16 cellular contexts compared by ENCODE assay signal in the genomic region with DNA sequence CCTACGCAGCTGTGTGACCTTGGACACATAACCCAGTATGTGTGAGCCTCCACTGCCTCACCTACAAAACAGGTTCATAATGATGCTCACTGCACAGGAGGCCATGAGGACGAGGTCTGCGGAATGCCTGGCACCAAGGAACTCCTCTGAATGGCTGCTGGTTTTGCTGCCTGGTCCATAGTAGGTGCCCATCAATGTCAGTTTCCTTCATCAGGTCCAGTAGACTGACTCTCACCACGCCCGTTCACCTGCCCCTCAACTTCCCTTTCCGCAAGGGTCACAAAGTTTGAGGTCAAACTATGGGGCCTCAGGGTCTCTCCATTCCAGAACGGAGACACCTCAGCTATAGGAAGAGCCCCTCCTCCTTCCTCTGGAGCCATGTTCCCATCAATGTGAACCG. TPM values are rescaled to one million over a fixed set of nuclear protein-coding genes. Genes with fewer than 3 reads are reported as not detected.
DNase-seq lines count a peak whose midpoint lies in the region; ATAC-seq and TF ChIP-seq lines count a peak whose summit lies in the region.
"Had no signal": no experiment of that assay in that cellular context is flagged by ENCODE, and none has a peak within 500 bp of the region (broad histone marks: within the 10 kb centered on the region; RNA-seq: fewer than 3 reads in every experiment).

No MANE protein-coding gene starts in this region.

- no peak for TF ChIP-seq POLR2A in body of pancreas (IDR thresholded peaks at IDR 0.05)

- no peaks in the 10 kb centered on the region for H3K27me3 Mint-ChIP-seq in T-helper 2 cell treated with Interferon-gamma antibody and Interleukin-4, amounts not matched to agents 5 μg/mL and 100 μg/mL, for 36 hours (ENCODE audit: low read depth)
- no peaks in the 10 kb centered on the region for H3K27me3 Mint-ChIP-seq in activated naive CD8-positive, alpha-beta T cell treated with anti-CD3 and anti-CD28 coated beads for 36 hours

- H3K36me3 Mint-ChIP-seq in T-helper 2 cell treated with Interferon-gamma antibody and Interleukin-4, amounts not matched to agents 5 μg/mL and 100 μg/mL, for 36 hours (ENCODE audit: low read depth) = peaks cover 13% of the 10 kb centered on the region
- no peaks in the 10 kb centered on the region for H3K36me3 Mint-ChIP-seq in activated naive CD8-positive, alpha-beta T cell treated with anti-CD3 and anti-CD28 coated beads for 36 hours

- TF ChIP-seq CTCF in lung (IDR thresholded peaks at IDR 0.05; ENCODE audit: control extremely low read depth, extremely low read depth) (no peak), thoracic aorta (IDR thresholded peaks at IDR 0.05) (no peak), body of pancreas (IDR thresholded peaks at IDR 0.05) (no peak)

- no peak overlapping the region for H3K4me3 Mint-ChIP-seq in T-helper 2 cell treated with Interferon-gamma antibody and Interleukin-4, amounts not matched to agents 5 μg/mL and 100 μg/mL, for 36 hours
- H3K4me3 Mint-ChIP-seq in activated naive CD8-positive, alpha-beta T cell treated with anti-CD3 and anti-CD28 coated beads for 36 hours = no peak overlapping the region

- H3K36me3 ChIP-seq in lung (ENCODE audit: control insufficient read depth in 2 of 2, insufficient read depth in 2 of 2, low read length in 2 of 2) = peaks cover 0 to 5% of the 10 kb centered on the region in 2 donors
- no peaks in the 10 kb centered on the region for H3K36me3 ChIP-seq in thoracic aorta
- no peaks in the 10 kb centered on the region for H3K36me3 ChIP-seq in body of pancreas (replicated peaks in 1 of 2; ENCODE audit: insufficient read depth in 1 of 2, low read depth in 2 of 2)
- H3K36me3 ChIP-seq: adrenal gland had no signal

- WGBS in lung, 2 donors = 75 to 82% methylated on average over 8 of the region's 8 CpGs
- 67 to 93% methylated on average over 5 to 8 of the region's 8 CpGs for WGBS in body of pancreas, 2 donors

- peaks cover 19% of the 10 kb centered on the region in 2 donors for H3K4me1 ChIP-seq in lung (ENCODE audit: control insufficient read depth in 2 of 2, insufficient read depth in 2 of 2, low read length in 2 of 2)
- H3K4me1 ChIP-seq in thoracic aorta (ENCODE audit: control insufficient read depth in 1 of 2, low read depth in 2 of 2) = peaks cover 34 to 62% of the 10 kb centered on the region in 2 donors
- H3K4me1 ChIP-seq in body of pancreas = peaks cover 27% of the 10 kb centered on the region

- no peak for DNase-seq in T-helper 2 cell treated with Interferon-gamma antibody and Interleukin-4, amounts not matched to agents 5 μg/mL and 100 μg/mL, for 36 hours (ENCODE audit: low spot score)
- DNase-seq in T-helper 2 cell (no peak), lung (ENCODE audit: low spot score) (no peak), thoracic aorta (ENCODE audit: low spot score) (no peak), NCI-H187 treated with DMSO at 0.1 percent for 48 hours (lab: John Stamatoyannopoulos, UW) (no peak), body of pancreas (no peak)
- DNase-seq in activated naive CD8-positive, alpha-beta T cell treated with anti-CD3 and anti-CD28 coated beads for 36 hours = no peak
- DNase-seq: activated T-cell treated with anti-CD3 and anti-CD28 coated beads for 4 hours, NCI-H2227 treated with DMSO at 0.1 percent for 48 hours had no signal

- H3K27ac ChIP-seq in lung (ENCODE audit: low read depth in 1 of 2, low read length in 1 of 2) (peak overlapping the region; percentile 34 to 87), thoracic aorta (peak overlapping the region; percentile 87 to 92), body of pancreas (no peak overlapping the region)
- H3K27ac ChIP-seq: 22Rv1 had no signal

- ATAC-seq in lung (ENCODE audit: insufficient read depth, low FRiP score) (no peak), thoracic aorta (ENCODE audit: insufficient number of reproducible peaks, low FRiP score, low read depth) (no peak), GM18909 (IDR thresholded peaks at IDR 0.05; ENCODE audit: poor library complexity, unreplicated experiment) (no peak), body of pancreas (no peak)
- ATAC-seq: HepG2 had no signal

- peak overlapping the region; percentile 63 for H3K27ac Mint-ChIP-seq in T-helper 2 cell treated with Interferon-gamma antibody and Interleukin-4, amounts not matched to agents 5 μg/mL and 100 μg/mL, for 36 hours
- peak overlapping the region; percentile 51 for H3K27ac Mint-ChIP-seq in activated naive CD8-positive, alpha-beta T cell treated with anti-CD3 and anti-CD28 coated beads for 36 hours
- H3K27ac Mint-ChIP-seq: progenitor cell of endocrine pancreas had no signal

- no peaks in the 10 kb centered on the region for H3K9me3 Mint-ChIP-seq in T-helper 2 cell treated with Interferon-gamma antibody and Interleukin-4, amounts not matched to agents 5 μg/mL and 100 μg/mL, for 36 hours
- no peaks in the 10 kb centered on the region for H3K9me3 Mint-ChIP-seq in activated naive CD8-positive, alpha-beta T cell treated with anti-CD3 and anti-CD28 coated beads for 36 hours

- no peaks in the 10 kb centered on the region for H3K27me3 ChIP-seq in lung (ENCODE audit: control insufficient read depth, insufficient read depth)
- no peaks in the 10 kb centered on the region for H3K27me3 ChIP-seq in thoracic aorta (replicated peaks; ENCODE audit: insufficient read depth)
- no peaks in the 10 kb centered on the region for H3K27me3 ChIP-seq in body of pancreas
- H3K27me3 ChIP-seq: adrenal gland had no signal

- intact Hi-C loops in body of pancreas (cut with DNase I) = no loop called here

- no peaks in the 10 kb centered on the region for H3K9me3 ChIP-seq in lung (ENCODE audit: control insufficient read depth in 2 of 2, insufficient read depth in 1 of 2, low read length in 1 of 2)
- no peaks in the 10 kb centered on the region for H3K9me3 ChIP-seq in thoracic aorta
- no peaks in the 10 kb centered on the region for H3K9me3 ChIP-seq in body of pancreas
- H3K9me3 ChIP-seq: adrenal gland had no signal

- peaks cover 46% of the 10 kb centered on the region for H3K4me1 Mint-ChIP-seq in T-helper 2 cell treated with Interferon-gamma antibody and Interleukin-4, amounts not matched to agents 5 μg/mL and 100 μg/mL, for 36 hours (ENCODE audit: low read depth)
- peaks cover 53% of the 10 kb centered on the region for H3K4me1 Mint-ChIP-seq in activated naive CD8-positive, alpha-beta T cell treated with anti-CD3 and anti-CD28 coated beads for 36 hours

- no peak overlapping the region for H3K4me3 ChIP-seq in lung
- H3K4me3 ChIP-seq in thoracic aorta = peak overlapping the region; percentile 29
- no peak overlapping the region for H3K4me3 ChIP-seq in body of pancreas
- H3K4me3 ChIP-seq: adrenal gland had no signal

RNA-seq across cellular contexts. Expression of a gene that starts 8.8 kb away (rescaled TPM):
- not detected for total RNA-seq in activated naive CD8-positive, alpha-beta T cell treated with anti-CD3 and anti-CD28 coated beads for 36 hours
- total RNA-seq in lung = 1 to 10 TPM; 1.9 to 4.3 TPM
- 1 to 10 TPM; 2.9 to 4.1 TPM for polyA plus RNA-seq in lung
- total RNA-seq in thoracic aorta = 10 to 100 TPM in 1 of 2 donors, 1 to 10 TPM in 1; 3.1 to 22.9 TPM
- total RNA-seq in body of pancreas = 1 to 10 TPM; 1.3 to 2.6 TPM
- total RNA-seq: H4, HepG2, SK-MEL-5 had no signal

RNA-seq across cellular contexts. Expression of a gene that starts 10.8 kb away (rescaled TPM):
- total RNA-seq in activated naive CD8-positive, alpha-beta T cell treated with anti-CD3 and anti-CD28 coated beads for 36 hours = 1 to 10 TPM; 7.8 to 8.9 TPM
- total RNA-seq in lung (10 to 100 TPM; 17.0 to 39.7 TPM), thoracic aorta (10 to 100 TPM; 19.9 to 27.2 TPM), body of pancreas (10 to 100 TPM; 13.8 to 33.2 TPM)
- 10 to 100 TPM; 15.9 to 35.8 TPM for polyA plus RNA-seq in lung

RNA-seq across cellular contexts. Expression of a gene that starts 11.9 kb away (rescaled TPM):
- under 1 TPM; 0.78 to 0.89 TPM for total RNA-seq in activated naive CD8-positive, alpha-beta T cell treated with anti-CD3 and anti-CD28 coated beads for 36 hours
- 1 to 10 TPM in 1 of 2 donors, under 1 TPM in 1; 0.82 to 1.3 TPM for total RNA-seq in lung
- polyA plus RNA-seq in lung = 1 to 10 TPM; 1.2 to 1.4 TPM
- 10 to 100 TPM in 1 of 2 donors, 1 to 10 TPM in 1; 6.4 to 16.9 TPM for total RNA-seq in thoracic aorta
- total RNA-seq in body of pancreas = under 1 TPM in 1 of 2 donors, not detected in 1; 0.26 TPM

RNA-seq across cellular contexts. Expression of a gene that starts 22.8 kb away (rescaled TPM):
- total RNA-seq in activated naive CD8-positive, alpha-beta T cell treated with anti-CD3 and anti-CD28 coated beads for 36 hours = 1 to 10 TPM; 3.8 to 4.3 TPM
- total RNA-seq in lung = 100 to 1,000 TPM; 119 to 130 TPM
- 10 to 100 TPM; 32.2 to 40.1 TPM for polyA plus RNA-seq in lung
- 10 to 100 TPM; 88.1 to 94.7 TPM for total RNA-seq in thoracic aorta
- total RNA-seq in body of pancreas = 10 to 100 TPM; 52.4 to 65.3 TPM

RNA-seq across cellular contexts. Expression of a gene that starts 40.1 kb away (rescaled TPM):
- total RNA-seq in activated naive CD8-positive, alpha-beta T cell treated with anti-CD3 and anti-CD28 coated beads for 36 hours = 10 to 100 TPM; 47.9 to 53.2 TPM
- total RNA-seq in lung (10 to 100 TPM; 27.4 to 63.4 TPM), thoracic aorta (10 to 100 TPM; 52.5 to 67.7 TPM), body of pancreas (10 to 100 TPM; 30.1 to 63.9 TPM)
- 10 to 100 TPM; 66.3 to 79.7 TPM for polyA plus RNA-seq in lung

Comparison
In these comparisons a context has a peak if more than half of its experiments do, and no peak if none do; other contexts are left out.
1. H3K27ac ChIP-seq: peak in lung (2 of 2) and thoracic aorta (2 of 2); none in body of pancreas (0 of 4).